1 cellular context compared by ENCODE assay signal in the genomic region with DNA sequence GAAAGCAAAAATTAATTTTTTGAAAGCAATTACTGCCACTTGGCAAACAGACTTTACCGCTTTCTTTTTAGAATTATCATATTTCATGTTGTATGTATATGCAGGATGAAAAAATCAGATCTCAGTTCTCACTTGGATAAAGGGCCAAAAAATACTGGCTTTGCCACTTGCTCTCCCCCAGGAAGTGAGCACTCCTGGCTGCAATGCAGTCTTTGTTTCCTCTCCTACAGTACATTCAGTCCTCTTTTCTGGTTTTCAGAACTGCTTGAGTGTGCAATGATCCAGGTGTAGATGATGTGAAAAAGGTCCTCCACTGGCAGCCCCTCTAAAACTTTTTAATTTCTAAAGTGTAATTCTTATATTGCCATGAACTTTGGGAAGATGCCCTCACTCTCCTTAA.
TF ChIP-seq lines count a peak whose summit lies in the region.

No MANE protein-coding gene starts in this region.

TF ChIP-seq in WTC11, 78 proteins besides CTCF, POLR2A, EP300 and RAD21 (continued from another document):
- TF ChIP-seq, protein P1, sequence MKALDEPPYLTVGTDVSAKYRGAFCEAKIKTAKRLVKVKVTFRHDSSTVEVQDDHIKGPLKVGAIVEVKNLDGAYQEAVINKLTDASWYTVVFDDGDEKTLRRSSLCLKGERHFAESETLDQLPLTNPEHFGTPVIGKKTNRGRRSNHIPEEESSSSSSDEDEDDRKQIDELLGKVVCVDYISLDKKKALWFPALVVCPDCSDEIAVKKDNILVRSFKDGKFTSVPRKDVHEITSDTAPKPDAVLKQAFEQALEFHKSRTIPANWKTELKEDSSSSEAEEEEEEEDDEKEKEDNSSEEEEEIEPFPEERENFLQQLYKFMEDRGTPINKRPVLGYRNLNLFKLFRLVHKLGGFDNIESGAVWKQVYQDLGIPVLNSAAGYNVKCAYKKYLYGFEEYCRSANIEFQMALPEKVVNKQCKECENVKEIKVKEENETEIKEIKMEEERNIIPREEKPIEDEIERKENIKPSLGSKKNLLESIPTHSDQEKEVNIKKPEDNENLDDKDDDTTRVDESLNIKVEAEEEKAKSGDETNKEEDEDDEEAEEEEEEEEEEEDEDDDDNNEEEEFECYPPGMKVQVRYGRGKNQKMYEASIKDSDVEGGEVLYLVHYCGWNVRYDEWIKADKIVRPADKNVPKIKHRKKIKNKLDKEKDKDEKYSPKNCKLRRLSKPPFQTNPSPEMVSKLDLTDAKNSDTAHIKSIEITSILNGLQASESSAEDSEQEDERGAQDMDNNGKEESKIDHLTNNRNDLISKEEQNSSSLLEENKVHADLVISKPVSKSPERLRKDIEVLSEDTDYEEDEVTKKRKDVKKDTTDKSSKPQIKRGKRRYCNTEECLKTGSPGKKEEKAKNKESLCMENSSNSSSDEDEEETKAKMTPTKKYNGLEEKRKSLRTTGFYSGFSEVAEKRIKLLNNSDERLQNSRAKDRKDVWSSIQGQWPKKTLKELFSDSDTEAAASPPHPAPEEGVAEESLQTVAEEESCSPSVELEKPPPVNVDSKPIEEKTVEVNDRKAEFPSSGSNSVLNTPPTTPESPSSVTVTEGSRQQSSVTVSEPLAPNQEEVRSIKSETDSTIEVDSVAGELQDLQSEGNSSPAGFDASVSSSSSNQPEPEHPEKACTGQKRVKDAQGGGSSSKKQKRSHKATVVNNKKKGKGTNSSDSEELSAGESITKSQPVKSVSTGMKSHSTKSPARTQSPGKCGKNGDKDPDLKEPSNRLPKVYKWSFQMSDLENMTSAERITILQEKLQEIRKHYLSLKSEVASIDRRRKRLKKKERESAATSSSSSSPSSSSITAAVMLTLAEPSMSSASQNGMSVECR (CRISPR knock-in tag; IDR thresholded peaks at IDR 0.05; ENCODE audit: borderline replicate concordance), result no peak
- TF ChIP-seq ESRRA (CRISPR knock-in tag; IDR thresholded peaks at IDR 0.05; ENCODE audit: borderline replicate concordance) (no peak), KAT7 (CRISPR knock-in tag; IDR thresholded peaks at IDR 0.05; ENCODE audit: borderline replicate concordance) (no peak), SOX15 (CRISPR knock-in tag; IDR thresholded peaks at IDR 0.05) (no peak), MYBL2 (CRISPR knock-in tag; IDR thresholded peaks at IDR 0.05) (no peak), NR2C2 (CRISPR knock-in tag; IDR thresholded peaks at IDR 0.05) (no peak)
- TF ChIP-seq, protein P2, sequence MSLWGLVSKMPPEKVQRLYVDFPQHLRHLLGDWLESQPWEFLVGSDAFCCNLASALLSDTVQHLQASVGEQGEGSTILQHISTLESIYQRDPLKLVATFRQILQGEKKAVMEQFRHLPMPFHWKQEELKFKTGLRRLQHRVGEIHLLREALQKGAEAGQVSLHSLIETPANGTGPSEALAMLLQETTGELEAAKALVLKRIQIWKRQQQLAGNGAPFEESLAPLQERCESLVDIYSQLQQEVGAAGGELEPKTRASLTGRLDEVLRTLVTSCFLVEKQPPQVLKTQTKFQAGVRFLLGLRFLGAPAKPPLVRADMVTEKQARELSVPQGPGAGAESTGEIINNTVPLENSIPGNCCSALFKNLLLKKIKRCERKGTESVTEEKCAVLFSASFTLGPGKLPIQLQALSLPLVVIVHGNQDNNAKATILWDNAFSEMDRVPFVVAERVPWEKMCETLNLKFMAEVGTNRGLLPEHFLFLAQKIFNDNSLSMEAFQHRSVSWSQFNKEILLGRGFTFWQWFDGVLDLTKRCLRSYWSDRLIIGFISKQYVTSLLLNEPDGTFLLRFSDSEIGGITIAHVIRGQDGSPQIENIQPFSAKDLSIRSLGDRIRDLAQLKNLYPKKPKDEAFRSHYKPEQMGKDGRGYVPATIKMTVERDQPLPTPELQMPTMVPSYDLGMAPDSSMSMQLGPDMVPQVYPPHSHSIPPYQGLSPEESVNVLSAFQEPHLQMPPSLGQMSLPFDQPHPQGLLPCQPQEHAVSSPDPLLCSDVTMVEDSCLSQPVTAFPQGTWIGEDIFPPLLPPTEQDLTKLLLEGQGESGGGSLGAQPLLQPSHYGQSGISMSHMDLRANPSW (CRISPR knock-in tag; conservative IDR thresholded peaks at IDR 0.05; ENCODE audit: low read depth), result no peak
- TF ChIP-seq, protein P3, sequence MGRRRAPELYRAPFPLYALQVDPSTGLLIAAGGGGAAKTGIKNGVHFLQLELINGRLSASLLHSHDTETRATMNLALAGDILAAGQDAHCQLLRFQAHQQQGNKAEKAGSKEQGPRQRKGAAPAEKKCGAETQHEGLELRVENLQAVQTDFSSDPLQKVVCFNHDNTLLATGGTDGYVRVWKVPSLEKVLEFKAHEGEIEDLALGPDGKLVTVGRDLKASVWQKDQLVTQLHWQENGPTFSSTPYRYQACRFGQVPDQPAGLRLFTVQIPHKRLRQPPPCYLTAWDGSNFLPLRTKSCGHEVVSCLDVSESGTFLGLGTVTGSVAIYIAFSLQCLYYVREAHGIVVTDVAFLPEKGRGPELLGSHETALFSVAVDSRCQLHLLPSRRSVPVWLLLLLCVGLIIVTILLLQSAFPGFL (CRISPR knock-in tag; IDR thresholded peaks at IDR 0.05; ENCODE audit: borderline replicate concordance), result no peak
- TF ChIP-seq, protein P4, sequence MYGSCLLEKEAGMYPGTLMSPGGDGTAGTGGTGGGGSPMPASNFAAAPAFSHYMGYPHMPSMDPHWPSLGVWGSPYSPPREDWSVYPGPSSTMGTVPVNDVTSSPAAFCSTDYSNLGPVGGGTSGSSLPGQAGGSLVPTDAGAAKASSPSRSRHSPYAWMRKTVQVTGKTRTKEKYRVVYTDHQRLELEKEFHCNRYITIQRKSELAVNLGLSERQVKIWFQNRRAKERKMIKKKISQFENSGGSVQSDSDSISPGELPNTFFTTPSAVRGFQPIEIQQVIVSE (CRISPR knock-in tag; IDR thresholded peaks at IDR 0.05; ENCODE audit: borderline replicate concordance), result no peak
- TF ChIP-seq, protein P5, sequence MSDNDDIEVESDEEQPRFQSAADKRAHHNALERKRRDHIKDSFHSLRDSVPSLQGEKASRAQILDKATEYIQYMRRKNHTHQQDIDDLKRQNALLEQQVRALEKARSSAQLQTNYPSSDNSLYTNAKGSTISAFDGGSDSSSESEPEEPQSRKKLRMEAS (CRISPR knock-in tag; IDR thresholded peaks at IDR 0.05), result no peak
